ENCODE assay signal across 9 cellular contexts in the genomic region with DNA sequence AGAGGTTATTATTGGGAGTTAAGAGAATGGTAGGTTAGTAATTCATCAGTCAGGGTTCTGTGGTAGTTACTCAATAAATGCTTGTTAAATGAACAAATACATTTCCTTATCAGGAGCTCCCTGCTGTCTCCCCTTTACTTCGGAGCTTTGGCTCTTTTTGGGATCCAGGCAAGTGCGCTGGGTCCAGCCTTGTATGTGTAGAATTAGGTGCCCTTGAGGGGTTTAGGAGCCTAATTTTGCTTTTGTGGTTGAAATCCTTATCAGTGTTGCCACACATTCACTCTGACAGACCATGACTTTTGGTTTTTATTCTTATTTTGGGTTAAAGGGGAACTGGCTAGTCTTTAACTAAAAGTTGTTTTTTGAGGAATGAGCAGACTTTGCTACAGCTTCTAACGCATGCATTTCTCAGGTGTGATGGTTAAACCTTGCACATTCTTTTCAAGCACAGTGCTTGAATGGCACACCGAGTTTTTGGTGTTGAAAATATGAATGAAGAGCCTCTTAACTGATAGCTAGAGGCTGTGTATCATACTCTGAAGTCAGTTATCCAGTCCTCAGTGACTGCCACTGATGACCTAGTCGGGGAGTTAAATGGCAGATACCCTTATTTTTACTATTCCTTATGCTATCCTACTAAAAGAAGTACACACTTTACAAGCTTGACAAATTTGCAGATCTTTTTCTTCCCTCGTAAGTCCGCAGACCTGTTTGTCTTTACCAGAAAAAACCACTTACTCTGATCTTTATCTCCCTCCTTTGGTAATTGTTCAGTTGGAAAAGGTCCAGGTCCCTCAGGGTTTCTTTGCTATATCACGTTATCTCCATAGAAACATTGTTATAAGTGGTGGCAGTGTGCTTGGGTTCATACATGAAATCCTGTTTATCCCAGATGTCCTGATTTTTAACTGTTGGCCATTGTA. TPM values are rescaled to one million over a fixed set of nuclear protein-coding genes. Genes with fewer than 3 reads are reported as not detected.
A peak's percentile ranks its signal among the peaks of the same experiment; 100 is the strongest.
DNase-seq lines count a peak whose midpoint lies in the region; ATAC-seq lines count a peak whose summit lies in the region.
"Had no signal": no experiment of that assay in that cellular context is flagged by ENCODE, and none has a peak within 500 bp of the region (broad histone marks: within the 10 kb centered on the region; RNA-seq: fewer than 3 reads in every experiment).

No MANE protein-coding gene starts in this region.

- H3K36me3 Mint-ChIP-seq in activated CD8-positive, alpha-beta memory T cell treated with anti-CD3 and anti-CD28 coated beads, Interleukin-2, amount 10 ng/mL, durations not matched to agents 7 days and 5 days = peaks cover 46% of the 10 kb centered on the region
- H3K36me3 Mint-ChIP-seq in activated CD8-positive, alpha-beta T cell treated with anti-CD3 and anti-CD28 coated beads, Interleukin-2, amount 10 ng/mL, durations not matched to agents 7 days and 5 days (ENCODE audit: low read depth) = peaks cover 67% of the 10 kb centered on the region
- H3K36me3 Mint-ChIP-seq in stimulated activated naive B cell treated with anti-CD40 and anti-IgM and Interleukin-4, amounts not matched to agents 10 μg/mL and 1 μg/mL and 100 μg/mL, for 72 hours = peaks cover 36 to 55% of the 10 kb centered on the region in 2 donors

- CTCF ChIA-PET in activated CD8-positive, alpha-beta memory T cell treated with anti-CD3 and anti-CD28 coated beads, Interleukin-2, amount 10 ng/mL, durations not matched to agents 7 days and 5 days (lab: Charles Lee) = interaction anchor here (1.1 to 3.4 kb wide), 7 partner anchors 46 to 121 kb away, joined by 3 to 9 read pairs (median 4); no protein-coding TSS in a partner anchor
- CTCF ChIA-PET in activated CD8-positive, alpha-beta T cell treated with anti-CD3 and anti-CD28 coated beads, Interleukin-2, amount 10 ng/mL, durations not matched to agents 7 days and 5 days (lab: Charles Lee) = interaction anchor here (0.6 to 2.5 kb wide), 6 partner anchors 8 to 382 kb away, joined by 3 to 20 read pairs (median 6); no protein-coding TSS in a partner anchor

- peak overlapping the region; percentile 49 for H3K27ac Mint-ChIP-seq in activated CD8-positive, alpha-beta memory T cell treated with anti-CD3 and anti-CD28 coated beads, Interleukin-2, amount 10 ng/mL, durations not matched to agents 7 days and 5 days
- peak overlapping the region; percentile 32 for H3K27ac Mint-ChIP-seq in activated CD8-positive, alpha-beta T cell treated with anti-CD3 and anti-CD28 coated beads, Interleukin-2, amount 10 ng/mL, durations not matched to agents 7 days and 5 days
- peak overlapping the region; percentile 9 for H3K27ac Mint-ChIP-seq in stimulated activated naive B cell treated with anti-CD40 and anti-IgM and Interleukin-4, amounts not matched to agents 10 μg/mL and 1 μg/mL and 100 μg/mL, for 72 hours

- no peak for ATAC-seq in activated CD8-positive, alpha-beta memory T cell treated with anti-CD3 and anti-CD28 coated beads, Interleukin-2, amount 10 ng/mL, durations not matched to agents 7 days and 5 days
- ATAC-seq in activated CD8-positive, alpha-beta T cell treated with anti-CD3 and anti-CD28 coated beads, Interleukin-2, amount 10 ng/mL, durations not matched to agents 7 days and 5 days = no peak
- no peak for ATAC-seq in stimulated activated naive B cell treated with anti-CD40 and anti-IgM and Interleukin-4, amounts not matched to agents 10 μg/mL and 1 μg/mL and 100 μg/mL, for 72 hours (replicated peaks)
- no peak for ATAC-seq in HG03354 (IDR thresholded peaks at IDR 0.05; ENCODE audit: poor library complexity, severe bottlenecking, unreplicated experiment)

- POLR2A ChIA-PET in activated CD8-positive, alpha-beta T cell treated with anti-CD3 and anti-CD28 coated beads, Interleukin-2, amount 10 ng/mL, durations not matched to agents 7 days and 5 days (lab: Charles Lee) = no interaction called here

- no peak for DNase-seq in activated CD8-positive, alpha-beta memory T cell treated with anti-CD3 and anti-CD28 coated beads, Interleukin-2, amount 10 ng/mL, durations not matched to agents 7 days and 5 days
- DNase-seq in activated CD8-positive, alpha-beta memory T cell treated with anti-CD3 and anti-CD28 coated beads, Interleukin-2, amount 50 U/mL, for 4 hours = no peak
- DNase-seq in NCI-H2227 (lab: John Stamatoyannopoulos, UW; ENCODE audit: unreplicated experiment) = peak; percentile 61
- DNase-seq in activated CD8-positive, alpha-beta T cell treated with anti-CD3 and anti-CD28 coated beads, Interleukin-2, amount 10 ng/mL, durations not matched to agents 7 days and 5 days = no peak
- DNase-seq in stimulated activated naive B cell treated with anti-CD40 and anti-IgM and Interleukin-4, amounts not matched to agents 10 μg/mL and 1 μg/mL and 100 μg/mL, for 72 hours = no peak
- DNase-seq in mucosa of gallbladder (ENCODE audit: low spot score) = no peak
- DNase-seq in activated CD4-positive, CD25-positive, alpha-beta regulatory T cell (lab: John Stamatoyannopoulos, UW) = no peak
- DNase-seq: amygdala had no signal

- peaks cover 16% of the 10 kb centered on the region for H3K4me1 Mint-ChIP-seq in activated CD8-positive, alpha-beta memory T cell treated with anti-CD3 and anti-CD28 coated beads, Interleukin-2, amount 10 ng/mL, durations not matched to agents 7 days and 5 days
- H3K4me1 Mint-ChIP-seq in activated CD8-positive, alpha-beta T cell treated with anti-CD3 and anti-CD28 coated beads, Interleukin-2, amount 10 ng/mL, durations not matched to agents 7 days and 5 days (ENCODE audit: low read depth) = peaks cover 25% of the 10 kb centered on the region
- H3K4me1 Mint-ChIP-seq in stimulated activated naive B cell treated with anti-CD40 and anti-IgM and Interleukin-4, amounts not matched to agents 10 μg/mL and 1 μg/mL and 100 μg/mL, for 72 hours = peaks cover 4 to 16% of the 10 kb centered on the region in 2 donors

- no peaks in the 10 kb centered on the region for H3K27me3 Mint-ChIP-seq in activated CD8-positive, alpha-beta memory T cell treated with anti-CD3 and anti-CD28 coated beads, Interleukin-2, amount 10 ng/mL, durations not matched to agents 7 days and 5 days
- no peaks in the 10 kb centered on the region for H3K27me3 Mint-ChIP-seq in activated CD8-positive, alpha-beta T cell treated with anti-CD3 and anti-CD28 coated beads, Interleukin-2, amount 10 ng/mL, durations not matched to agents 7 days and 5 days (ENCODE audit: low read depth)
- H3K27me3 Mint-ChIP-seq in stimulated activated naive B cell treated with anti-CD40 and anti-IgM and Interleukin-4, amounts not matched to agents 10 μg/mL and 1 μg/mL and 100 μg/mL, for 72 hours = no peaks in the 10 kb centered on the region

- no peaks in the 10 kb centered on the region for H3K9me3 Mint-ChIP-seq in activated CD8-positive, alpha-beta memory T cell treated with anti-CD3 and anti-CD28 coated beads, Interleukin-2, amount 10 ng/mL, durations not matched to agents 7 days and 5 days (ENCODE audit: low read depth)
- no peaks in the 10 kb centered on the region for H3K9me3 Mint-ChIP-seq in activated CD8-positive, alpha-beta T cell treated with anti-CD3 and anti-CD28 coated beads, Interleukin-2, amount 10 ng/mL, durations not matched to agents 7 days and 5 days (ENCODE audit: insufficient read depth)
- no peaks in the 10 kb centered on the region for H3K9me3 Mint-ChIP-seq in stimulated activated naive B cell treated with anti-CD40 and anti-IgM and Interleukin-4, amounts not matched to agents 10 μg/mL and 1 μg/mL and 100 μg/mL, for 72 hours

- no peak overlapping the region for H3K4me3 Mint-ChIP-seq in activated CD8-positive, alpha-beta memory T cell treated with anti-CD3 and anti-CD28 coated beads, Interleukin-2, amount 10 ng/mL, durations not matched to agents 7 days and 5 days
- no peak overlapping the region for H3K4me3 Mint-ChIP-seq in activated CD8-positive, alpha-beta T cell treated with anti-CD3 and anti-CD28 coated beads, Interleukin-2, amount 10 ng/mL, durations not matched to agents 7 days and 5 days
- no peak overlapping the region for H3K4me3 Mint-ChIP-seq in stimulated activated naive B cell treated with anti-CD40 and anti-IgM and Interleukin-4, amounts not matched to agents 10 μg/mL and 1 μg/mL and 100 μg/mL, for 72 hours

RNA-seq across cellular contexts. Expression of gene PLCG1, which starts 50.7 kb away (rescaled TPM):
- 100 to 1,000 TPM; 201 to 337 TPM for total RNA-seq in activated CD8-positive, alpha-beta memory T cell treated with anti-CD3 and anti-CD28 coated beads, Interleukin-2, amount 10 ng/mL, durations not matched to agents 7 days and 5 days
- total RNA-seq in activated CD8-positive, alpha-beta T cell treated with anti-CD3 and anti-CD28 coated beads, Interleukin-2, amount 10 ng/mL, durations not matched to agents 7 days and 5 days = 100 to 1,000 TPM; 395 to 406 TPM
- 138 TPM for total RNA-seq in mucosa of gallbladder

RNA-seq across cellular contexts. Expression of gene TOP1, which starts 58.0 kb away (rescaled TPM):
- 10 to 100 TPM; 73.1 to 89.0 TPM for total RNA-seq in activated CD8-positive, alpha-beta memory T cell treated with anti-CD3 and anti-CD28 coated beads, Interleukin-2, amount 10 ng/mL, durations not matched to agents 7 days and 5 days
- total RNA-seq in activated CD8-positive, alpha-beta T cell treated with anti-CD3 and anti-CD28 coated beads, Interleukin-2, amount 10 ng/mL, durations not matched to agents 7 days and 5 days = 10 to 100 TPM; 89.1 to 91.5 TPM
- total RNA-seq in mucosa of gallbladder = 83.2 TPM
